ENCODE assay signal across 1 cellular context in the genomic region with DNA sequence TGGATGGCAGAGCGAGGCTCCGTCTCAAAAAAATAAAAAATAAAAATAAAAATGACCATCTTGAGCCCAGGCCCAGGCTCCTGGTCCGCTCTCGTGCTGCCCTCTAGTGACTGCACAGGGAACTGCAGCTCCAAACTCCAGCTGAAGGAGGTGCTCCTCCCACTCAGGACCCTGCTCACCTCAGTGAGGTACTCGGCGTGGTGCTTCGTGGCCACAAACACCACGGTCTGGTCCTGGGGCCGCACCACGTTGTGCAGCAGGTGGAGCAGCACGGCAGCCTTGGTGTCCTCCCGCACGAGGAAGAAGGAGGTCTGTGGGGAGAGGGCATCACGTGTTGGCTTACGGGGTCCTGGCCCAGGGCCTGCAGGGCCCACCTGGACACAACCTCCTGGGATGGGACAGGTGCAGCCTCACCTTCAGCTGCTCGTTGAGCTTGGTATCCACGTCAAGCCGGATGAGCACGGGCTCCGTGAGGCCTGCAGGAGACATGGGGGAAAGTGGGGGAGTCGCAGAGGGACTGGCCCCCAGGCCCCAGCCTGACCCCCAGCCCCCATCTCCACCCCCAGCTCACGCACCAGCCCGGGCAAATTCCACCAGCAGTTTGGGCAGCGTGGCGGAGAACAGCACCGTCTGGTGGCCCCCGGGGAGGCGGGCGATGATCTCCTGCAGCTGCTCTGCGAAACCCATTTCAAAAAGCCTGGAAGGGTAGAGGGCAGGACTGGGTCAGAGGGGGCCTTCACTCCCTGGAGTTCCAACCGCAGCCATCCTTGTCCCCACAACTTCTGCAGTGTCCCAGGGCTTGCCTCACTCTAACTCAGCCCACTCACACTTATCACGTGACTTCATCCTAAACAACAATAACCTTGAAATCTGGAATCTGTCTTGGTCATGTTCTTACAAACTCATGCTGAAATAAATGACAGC.
TF ChIP-seq lines count a peak whose summit lies in the region.

No MANE protein-coding gene starts in this region.

TF ChIP-seq in HepG2, 621 proteins besides CTCF, POLR2A, EP300 and RAD21:
- peak; percentile 34; the same call in 1 of the 2 replicates for TF ChIP-seq HOXA7 (CRISPR knock-in tag; IDR thresholded peaks at IDR 0.05)
- peak; percentile 45; the same call in 1 of the 2 replicates for TF ChIP-seq ZNF687 (CRISPR knock-in tag; IDR thresholded peaks at IDR 0.05)
- TF ChIP-seq FOXO1 (CRISPR knock-in tag; IDR thresholded peaks at IDR 0.05), result no peak
- TF ChIP-seq FOSL2 (CRISPR knock-in tag; IDR thresholded peaks at IDR 0.05), result 0 out of 2 replicates have a peak, but pooled peaks have one; percentile 11
- TF ChIP-seq STAG1 (CRISPR knock-in tag; IDR thresholded peaks at IDR 0.05), result peak; percentile 69
- peak; percentile 19; the same call in 1 of the 2 replicates for TF ChIP-seq ZFP91 (CRISPR knock-in tag; IDR thresholded peaks at IDR 0.05; ENCODE audit: borderline replicate concordance)
- no peak for TF ChIP-seq ZBTB49 (CRISPR knock-in tag; IDR thresholded peaks at IDR 0.05; ENCODE audit: borderline replicate concordance)
- peak; percentile 62 for TF ChIP-seq XRCC5 (optimal IDR thresholded peaks at IDR 0.05; ENCODE audit: low read length)
- peak; percentile 41; the same call in 1 of the 2 replicates for TF ChIP-seq ZC3H13 (CRISPR knock-in tag; IDR thresholded peaks at IDR 0.05)
- peak; percentile 48 for TF ChIP-seq SMC3 (IDR thresholded peaks at IDR 0.05; ENCODE audit: low read length)
- peak; percentile 30 for TF ChIP-seq YY1 (IDR thresholded peaks at IDR 0.05; ENCODE audit: insufficient read depth, insufficient replicate concordance, low read depth, low read length)
- no peak for TF ChIP-seq ZFP62 (CRISPR knock-in tag; IDR thresholded peaks at IDR 0.05)
- TF ChIP-seq SP5 (CRISPR knock-in tag; IDR thresholded peaks at IDR 0.05; ENCODE audit: borderline replicate concordance, low read depth), result peak; percentile 37; the same call in 1 of the 2 replicates
- peak; percentile 48; the same call in 1 of the 2 replicates for TF ChIP-seq KDM2A (CRISPR knock-in tag; IDR thresholded peaks at IDR 0.05; ENCODE audit: borderline replicate concordance, low read depth)
- TF ChIP-seq TEAD3 (CRISPR knock-in tag; optimal IDR thresholded peaks at IDR 0.05; ENCODE audit: borderline replicate concordance), result peak; percentile 30
- no peak for TF ChIP-seq TAF15 (IDR thresholded peaks at IDR 0.05; ENCODE audit: low read depth, low read length, poor library complexity, severe bottlenecking)
- peak; percentile 47; the same call in 1 of the 2 replicates for TF ChIP-seq TFAP4 (IDR thresholded peaks at IDR 0.05; ENCODE audit: borderline replicate concordance, low read depth)
- no peak for TF ChIP-seq BCL6 (CRISPR knock-in tag; IDR thresholded peaks at IDR 0.05)
- TF ChIP-seq ZNF644 (CRISPR knock-in tag; IDR thresholded peaks at IDR 0.05; ENCODE audit: low read depth), result no peak
- TF ChIP-seq GRHL1 (CRISPR knock-in tag; conservative IDR thresholded peaks at IDR 0.05), result no peak
- peak; percentile 65 for TF ChIP-seq AGO2 (optimal IDR thresholded peaks at IDR 0.05; ENCODE audit: low read depth, low read length)
- TF ChIP-seq ZNF263 (CRISPR knock-in tag; IDR thresholded peaks at IDR 0.05), result peak; percentile 84
- TF ChIP-seq MXD3 (CRISPR knock-in tag; IDR thresholded peaks at IDR 0.05), result 0 out of 2 replicates have a peak, but pooled peaks have one; percentile 32
- peak; percentile 18; the same call in 1 of the 2 replicates for TF ChIP-seq MTA1 (CRISPR knock-in tag; IDR thresholded peaks at IDR 0.05; ENCODE audit: borderline replicate concordance)
- TF ChIP-seq RBFOX2 (IDR thresholded peaks at IDR 0.05; ENCODE audit: low read depth, low read length), result peak; percentile 34; the same call in 1 of the 2 replicates
- no peak for TF ChIP-seq NONO (IDR thresholded peaks at IDR 0.05)
- 0 out of 2 replicates have a peak, but pooled peaks have one; percentile 29 for TF ChIP-seq NONO (CRISPR knock-in tag; conservative IDR thresholded peaks at IDR 0.05)
